Comparison of ENCODE assay signal across 1 cellular context in genomic region chr13:30843548-30843947, GRCh38.
TF ChIP-seq lines count a peak whose summit lies in the region.

No MANE protein-coding gene starts in this region.

TF ChIP-seq in HEK293, 187 proteins besides CTCF, POLR2A, EP300 and RAD21 (continued from another document):
- TF ChIP-seq ATF2 (tag by site-specific recombination; IDR thresholded peaks at IDR 0.05; ENCODE audit: low read depth) (no peak), MZF1 (tag by site-specific recombination; IDR thresholded peaks at IDR 0.05; ENCODE audit: borderline replicate concordance) (no peak), PRDM10 (tag by site-specific recombination; IDR thresholded peaks at IDR 0.05) (no peak), KLF9 (tag by site-specific recombination; IDR thresholded peaks at IDR 0.05; ENCODE audit: low read depth) (no peak), ZNF624 (tag by site-specific recombination; IDR thresholded peaks at IDR 0.05) (no peak)
TF ChIP-seq in HEK293: peak in this region for 1.
